In the genomic region with DNA sequence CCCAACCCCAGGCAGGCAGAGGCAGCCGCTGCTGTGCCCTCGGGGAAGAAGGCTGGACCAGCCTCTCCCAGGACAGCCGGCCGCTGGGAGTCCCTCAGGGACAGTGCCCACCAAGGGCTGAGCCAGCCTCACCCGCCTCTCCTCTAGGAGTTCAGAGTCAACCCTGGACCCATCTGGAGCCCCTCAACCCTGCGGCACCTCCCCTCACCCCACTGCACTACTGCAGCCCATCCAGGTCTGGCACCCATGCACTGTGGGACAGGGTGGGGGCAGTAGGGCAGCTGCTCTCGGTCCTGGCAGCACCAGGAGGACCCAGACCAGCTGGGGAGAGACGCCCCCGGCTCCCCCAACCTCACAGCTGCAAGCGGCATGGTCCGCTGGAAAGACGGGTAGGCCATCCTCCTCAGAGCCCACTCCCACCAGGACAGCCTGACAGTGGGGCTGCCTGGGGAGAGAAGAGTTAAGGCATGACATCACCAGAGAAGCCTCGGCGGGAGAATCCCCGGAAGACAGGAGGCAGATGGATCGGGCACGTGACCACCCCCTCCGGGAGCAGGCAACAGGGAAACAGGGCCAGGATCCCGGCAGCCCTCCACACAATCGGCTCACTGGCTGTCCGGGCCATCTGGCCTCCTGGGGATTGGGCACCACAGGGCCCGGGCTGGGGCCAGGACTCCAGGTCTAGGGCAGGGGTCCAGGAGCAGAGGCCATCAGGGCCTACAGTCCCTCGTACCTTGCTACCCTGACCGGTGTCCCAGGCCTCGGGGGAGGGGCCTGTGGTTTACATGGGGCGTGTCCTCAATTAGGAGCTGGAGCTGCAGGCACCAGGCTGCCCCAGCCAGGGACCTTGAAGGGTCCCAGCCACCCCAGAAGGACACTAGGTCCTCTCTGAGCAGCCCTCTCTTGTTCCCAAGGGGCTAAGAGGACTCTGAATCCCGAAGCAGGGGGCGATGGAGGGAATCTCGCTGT, we compare ENCODE assay signal across 8 cellular contexts. TPM values are rescaled to one million over a fixed set of nuclear protein-coding genes. Genes with fewer than 3 reads are reported as not detected.
A peak's percentile ranks its signal among the peaks of the same experiment; 100 is the strongest.
DNase-seq lines count a peak whose midpoint lies in the region; ATAC-seq lines count a peak whose summit lies in the region.

No MANE protein-coding gene starts in this region.

- no peaks in the 10 kb centered on the region for H3K27me3 Mint-ChIP-seq in activated naive CD8-positive, alpha-beta T cell

- H3K4me1 Mint-ChIP-seq in activated naive CD8-positive, alpha-beta T cell (ENCODE audit: low read depth): peaks cover 14% of the 10 kb centered on the region

- intact Hi-C loops in Right ventricle myocardium inferior (cut with DNase I): no loop called here

- ATAC-seq in Right ventricle myocardium inferior (peak; percentile 18), GM19328 (IDR thresholded peaks at IDR 0.05; ENCODE audit: unreplicated experiment) (no peak)

- no peaks in the 10 kb centered on the region for H3K36me3 Mint-ChIP-seq in activated naive CD8-positive, alpha-beta T cell

- DNase-seq in DMS153 (lab: John Stamatoyannopoulos, UW): peak; percentile 92
- DNase-seq in NCI-H1436 (lab: John Stamatoyannopoulos, UW): peak; percentile 63
- DNase-seq in Right ventricle myocardium inferior (ENCODE audit: missing footprints): peak; percentile 90
- peak; percentile 91 for DNase-seq in occipital lobe (lab: John Stamatoyannopoulos, UW)
- DNase-seq in SIG-M5 (lab: John Stamatoyannopoulos, UW): no peak
- no peak for DNase-seq in KG1 (lab: John Stamatoyannopoulos, UW)

- H3K9me3 Mint-ChIP-seq in activated naive CD8-positive, alpha-beta T cell (ENCODE audit: low read depth): no peaks in the 10 kb centered on the region

- peak overlapping the region; percentile 58 for H3K4me3 Mint-ChIP-seq in activated naive CD8-positive, alpha-beta T cell

- no peak overlapping the region for H3K27ac Mint-ChIP-seq in activated naive CD8-positive, alpha-beta T cell

RNA-seq across cellular contexts. Expression of a gene that starts 3.1 kb away (rescaled TPM):
- total RNA-seq in Right ventricle myocardium inferior: 57.3 TPM
- 51.3 TPM for total RNA-seq in occipital lobe

RNA-seq across cellular contexts. Expression of a gene that starts 3.8 kb away (rescaled TPM):
- total RNA-seq in Right ventricle myocardium inferior (10.3 TPM), occipital lobe (8.0 TPM)

RNA-seq across cellular contexts. Expression of a gene that starts 19.8 kb away (rescaled TPM):
- total RNA-seq in Right ventricle myocardium inferior (75.7 TPM), occipital lobe (28.2 TPM)

RNA-seq across cellular contexts. Expression of a gene that starts 20.0 kb away (rescaled TPM):
- total RNA-seq in Right ventricle myocardium inferior (119 TPM), occipital lobe (12.3 TPM)

RNA-seq across cellular contexts. Expression of a gene that starts 24.4 kb away (rescaled TPM):
- total RNA-seq in Right ventricle myocardium inferior (3.0 TPM), occipital lobe (2.2 TPM)

Comparison
In these comparisons a context has a peak if more than half of its experiments do, and no peak if none do; other contexts are left out.
1. DNase-seq: peak in DMS153 (single experiment), NCI-H1436 (single experiment), Right ventricle myocardium inferior (single experiment) and occipital lobe (single experiment); none in SIG-M5 (single experiment) and KG1 (single experiment).